In the genomic region with DNA sequence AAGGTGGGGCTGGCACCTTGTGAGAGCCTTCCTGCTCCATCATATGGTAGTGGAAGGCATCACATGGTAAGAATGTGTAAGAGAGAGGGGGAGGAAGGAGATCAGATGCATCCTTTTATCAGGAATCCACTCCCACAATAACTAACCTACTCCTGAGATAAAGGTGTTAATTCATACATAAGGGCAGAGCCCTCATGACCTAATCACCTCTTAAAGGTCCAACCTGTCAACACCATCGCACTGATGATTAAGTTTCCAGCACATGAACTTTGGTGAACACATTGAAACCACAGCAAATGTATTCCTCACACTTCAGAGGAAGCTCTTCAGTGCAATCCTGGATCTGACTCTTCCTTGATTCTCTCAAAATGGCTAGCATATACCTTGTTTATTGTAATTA, we compare ENCODE assay signal across 32 cellular contexts. TPM values are rescaled to one million over a fixed set of nuclear protein-coding genes. Genes with fewer than 3 reads are reported as not detected.
DNase-seq lines count a peak whose midpoint lies in the region; ATAC-seq, FAIRE-seq and TF ChIP-seq lines count a peak whose summit lies in the region.
"Had no signal": no experiment of that assay in that cellular context is flagged by ENCODE, and none has a peak within 500 bp of the region (broad histone marks: within the 10 kb centered on the region; RNA-seq: fewer than 3 reads in every experiment).

No MANE protein-coding gene starts in this region.

- no peak for TF ChIP-seq EP300 in K562 (IDR thresholded peaks at IDR 0.05; ENCODE audit: low read length)

- 0 out of 2 replicates have a peak, but pooled peaks cover 4% of the 10 kb centered on the region for H3K9me3 ChIP-seq in K562 (replicated peaks; ENCODE audit: control insufficient read depth, insufficient read depth, low read depth, low read length)
- H3K9me3 ChIP-seq in osteoblast (ENCODE audit: low read depth, low read length) = no peaks in the 10 kb centered on the region
- H3K9me3 ChIP-seq: BE2C had no signal

- no peak for FAIRE-seq in K562 (lab: Jason Lieb, UNC)
- FAIRE-seq: A204.1, GM12878, GM12892, GM18507, GM19239 had no signal

- intact Hi-C loops in K562 (cut with micrococcal nuclease) = no loop called here

- TF ChIP-seq CTCF in K562 (IDR thresholded peaks at IDR 0.05 in 2 of 3, conservative IDR thresholded peaks at IDR 0.05 in 1 of 3; ENCODE audit: insufficient read depth in 2 of 3, low read depth in 1 of 3, low read length in 3 of 3) (no peak), osteoblast (IDR thresholded peaks at IDR 0.05; ENCODE audit: extremely low read depth, low read depth, low read length) (no peak)

- H3K9me3 Mint-ChIP-seq in T-cell = peaks cover 7 to 14% (median 7%) of the 10 kb centered on the region in 3 donors

- 0% methylated on average over 1 of the region's 1 CpG for WGBS in K562 (ENCODE audit: insufficient coverage, low coverage, missing lambda C conversion rate)

- H3K4me3 ChIP-seq in K562 (no peak overlapping the region), osteoblast (ENCODE audit: insufficient read depth, low read length) (no peak overlapping the region)
- H3K4me3 ChIP-seq: BLaER1, GM12878 had no signal

- no peak overlapping the region for H3K27ac ChIP-seq in K562 (ENCODE audit: extremely low read depth, low read depth, low read length)
- H3K27ac ChIP-seq in osteoblast (ENCODE audit: low read depth, low read length) = no peak overlapping the region
- H3K27ac ChIP-seq: BLaER1 had no signal

- H3K4me3 Mint-ChIP-seq in T-cell = no peak overlapping the region
- H3K4me3 Mint-ChIP-seq: CD14-positive monocyte; CD4-positive, alpha-beta memory T cell; CD4-positive, CD25-positive, alpha-beta regulatory T cell; CD8-positive, alpha-beta memory T cell had no signal

- H3K9ac ChIP-seq in K562 (ENCODE audit: insufficient read depth in 1 of 2, low read depth in 2 of 2, low read length in 2 of 2) = no peak overlapping the region
- H3K9ac ChIP-seq: BLaER1 had no signal

- H2AFZ ChIP-seq in K562 (ENCODE audit: low read depth, low read length) = no peak overlapping the region
- H2AFZ ChIP-seq in osteoblast (ENCODE audit: low read length) = no peak overlapping the region

- BruUV-seq in K562 (replicated peaks; lab: Mats Ljungman, UMichigan) = no TSS peak

- no peaks in the 10 kb centered on the region for H3K79me2 ChIP-seq in K562 (ENCODE audit: control insufficient read depth, insufficient read depth, low read length)
- no peaks in the 10 kb centered on the region for H3K79me2 ChIP-seq in osteoblast (ENCODE audit: insufficient read depth, low read length)

- H3K9me1 ChIP-seq in K562 (ENCODE audit: control insufficient read depth, insufficient read depth, low read length) = no peaks in the 10 kb centered on the region

- no peaks in the 10 kb centered on the region for H3K36me3 Mint-ChIP-seq in T-cell
- H3K36me3 Mint-ChIP-seq: CD14-positive monocyte; CD4-positive, CD25-positive, alpha-beta regulatory T cell; CD8-positive, alpha-beta memory T cell had no signal

- no peaks in the 10 kb centered on the region for H3K4me1 Mint-ChIP-seq in T-cell
- H3K4me1 Mint-ChIP-seq: CD14-positive monocyte; CD4-positive, alpha-beta memory T cell; CD4-positive, CD25-positive, alpha-beta regulatory T cell; CD8-positive, alpha-beta memory T cell had no signal

- no peaks in the 10 kb centered on the region for H3K36me3 ChIP-seq in K562 (ENCODE audit: control insufficient read depth, insufficient read depth, low read length)
- H3K36me3 ChIP-seq in osteoblast (ENCODE audit: insufficient read depth, low read length) = no peaks in the 10 kb centered on the region
- H3K36me3 ChIP-seq: BE2C, BLaER1 had no signal

- no peak overlapping the region for H3K27ac Mint-ChIP-seq in T-cell
- H3K27ac Mint-ChIP-seq: CD14-positive monocyte; CD4-positive, alpha-beta memory T cell; CD4-positive, CD25-positive, alpha-beta regulatory T cell; CD8-positive, alpha-beta memory T cell had no signal

- no peak for TF ChIP-seq RAD21 in K562 (CRISPR knock-in tag; conservative IDR thresholded peaks at IDR 0.05 in 1 of 2, IDR thresholded peaks at IDR 0.05 in 1 of 2)

- peak; percentile 12 for DNase-seq in LHCN-M2 (ENCODE audit: low read depth)
- peak; percentile 21 for DNase-seq in amniotic epithelial cell (ENCODE audit: low read depth)
- DNase-seq in K562 (ENCODE audit: extremely low read depth in 1 of 4, low spot score in 3 of 4) = no peak
- DNase-seq in osteoblast (ENCODE audit: insufficient read length, low spot score, missing footprints) = peak; percentile 25
- no peak for DNase-seq in activated naive CD4-positive, alpha-beta T cell treated with Interleukin-2 at 50 U/mL for 16 hours
- no peak for DNase-seq in T-cell
- DNase-seq in Kasumi-1 (lab: John Stamatoyannopoulos, UW) = no peak
- DNase-seq: 8988T; BE2C; C1 segment of cervical spinal cord; CD4-positive, alpha-beta memory T cell; CD4-positive, CD25-positive, alpha-beta regulatory T cell; CD8-positive, alpha-beta memory T cell; COR-L47; DMS 273 treated with DMSO at 0.1 percent for 48 hours; DMS153; DMS53; DMS79; DND-41; EL; GDM1 had no signal

- H3K4me1 ChIP-seq in K562 (replicated peaks in 1 of 2; ENCODE audit: control insufficient read depth in 2 of 2, insufficient read depth in 2 of 2, low read length in 2 of 2) (no peaks in the 10 kb centered on the region), osteoblast (ENCODE audit: insufficient read depth, low read length) (no peaks in the 10 kb centered on the region)
- H3K4me1 ChIP-seq: BE2C, BLaER1 had no signal

- H3K27me3 ChIP-seq in K562 (ENCODE audit: control insufficient read depth in 2 of 2, insufficient read depth in 2 of 2, low read length in 2 of 2) (no peaks in the 10 kb centered on the region), osteoblast (ENCODE audit: insufficient read depth, low read length) (no peaks in the 10 kb centered on the region)
- H3K27me3 ChIP-seq: BE2C, BLaER1 had no signal

- peaks cover 3% of the 10 kb centered on the region in 2 donors for H3K27me3 Mint-ChIP-seq in T-cell
- H3K27me3 Mint-ChIP-seq: CD4-positive, alpha-beta memory T cell; CD4-positive, CD25-positive, alpha-beta regulatory T cell had no signal

- H4K20me1 ChIP-seq in K562 (replicated peaks; ENCODE audit: control insufficient read depth, insufficient read depth, low read length) = no peaks in the 10 kb centered on the region
- H4K20me1 ChIP-seq in osteoblast (ENCODE audit: insufficient read depth, low read length) = no peaks in the 10 kb centered on the region
- H4K20me1 ChIP-seq: BLaER1 had no signal

- in situ Hi-C loops in K562 (cut with MboI) = no loop called here

- CTCF ChIA-PET in K562 (lab: Yijun Ruan, JAX; ENCODE audit: low intra/inter-chr PET ratio) = no interaction called here
- CTCF ChIA-PET in T-cell (lab: Charles Lee) = no interaction called here

- H3K4me2 ChIP-seq in K562 (ENCODE audit: insufficient read depth, low read length) = no peak overlapping the region
- H3K4me2 ChIP-seq in osteoblast (ENCODE audit: insufficient read depth, low read length) = no peak overlapping the region
- H3K4me2 ChIP-seq: BLaER1 had no signal

- ATAC-seq in K562 (no peak), T-cell (replicated peaks in 1 of 4) (no peak), HG03469 (IDR thresholded peaks at IDR 0.05; ENCODE audit: unreplicated experiment) (no peak)
- ATAC-seq: GM12878 had no signal

- no peak for TF ChIP-seq POLR2A in K562 (conservative IDR thresholded peaks at IDR 0.05)

- POLR2A ChIA-PET in K562 (lab: Yijun Ruan, JAX) (no interaction called here), T-cell (lab: Charles Lee) (no interaction called here)

TF ChIP-seq in K562, 482 proteins besides CTCF, POLR2A, EP300 and RAD21 (continues in another document):
- TF ChIP-seq PBX2 (CRISPR knock-in tag; IDR thresholded peaks at IDR 0.05; ENCODE audit: low read depth) = no peak
- TF ChIP-seq PBX2 (tag; conservative IDR thresholded peaks at IDR 0.05; ENCODE audit: low read depth) = peak; percentile 28; the same call in 1 of the 2 replicates
- TF ChIP-seq MEIS2 (IDR thresholded peaks at IDR 0.05; ENCODE audit: partially characterized antibody) = peak; percentile 58

RNA-seq across cellular contexts. Expression of gene PLSCR2, which starts 55.4 kb away (rescaled TPM):
- total RNA-seq in LHCN-M2 (2014; rRNA removed) = not detected in 2 replicates
- polyA plus RNA-seq in LHCN-M2 (2012) = not detected
- not detected in 2 replicates for total RNA-seq in K562 (2011; cell fraction: chromatin; rRNA removed; ENCODE audit: low replicate concordance)
- total RNA-seq in K562 (2011; cell fraction: nucleolus; rRNA removed) = 1.2 TPM in 1 of 2 replicates, not detected in the other
- total RNA-seq in K562 (2011; cell fraction: nucleoplasm; rRNA removed) = not detected in 2 replicates
- total RNA-seq in K562 (2014; rRNA removed) = not detected in 2 replicates
- 0.25 and 0.26 TPM in 2 replicates for total RNA-seq in K562 (2014; rRNA removed; fragmentation: Illumina TruSeq; extraction: Trizol)
- total RNA-seq in K562 (2015; rRNA removed; fragmentation: Illumina TruSeq; extraction: Trizol) = 0.25 and 0.30 TPM in 2 replicates
- 0.18 and 0.40 TPM in 2 replicates for total RNA-seq in K562 (2021)
- polyA plus RNA-seq in K562 (2011; rRNA removed) = not detected in 2 replicates
- 0.06 TPM in 1 of 2 replicates, not detected in the other for polyA plus RNA-seq in K562 (2011; cell fraction: cytosol; rRNA removed)
- 0.31 TPM in 1 of 2 replicates, not detected in the other for polyA plus RNA-seq in K562 (2011; cell fraction: nucleus; rRNA removed)
- polyA plus RNA-seq in K562 (2012) = 0.22 TPM in 1 of 2 replicates, not detected in the other
- polyA plus RNA-seq in K562 (2014; fragmentation: Illumina TruSeq; extraction: Trizol) = not detected in 2 replicates
- polyA plus RNA-seq in K562 (2014; fragmentation: Nextera tagmentation; extraction: Ambion mirVana) = under 1 TPM; 0.07 to 0.49 TPM
- not detected in 2 replicates for polyA plus RNA-seq in K562 (2014; rRNA removed)
- not detected in 2 replicates for polyA minus RNA-seq in K562 (2011; rRNA and poly(A)+ RNA removed)
- not detected in 2 replicates for polyA minus RNA-seq in K562 (2011; cell fraction: cytosol; rRNA and poly(A)+ RNA removed)
- not detected in 2 replicates for polyA minus RNA-seq in K562 (2011; cell fraction: nucleus; rRNA and poly(A)+ RNA removed)
- total RNA-seq in osteoblast = not detected in 2 replicates
- total RNA-seq in T-cell = 1 to 10 TPM in 1 of 5 donors, under 1 TPM in 1, not detected in 3; 0.63 to 1.2 TPM
- total RNA-seq: CD4-positive, CD25-positive, alpha-beta regulatory T cell; CD8-positive, alpha-beta memory T cell; Daoy; G401; GM12878 had no signal
- polyA plus RNA-seq: AG04450; CD14-positive monocyte; CD8-positive, alpha-beta memory T cell; GM12878 had no signal

Comparison
In these comparisons a context has a peak if more than half of its experiments do, and no peak if none do; other contexts are left out.
1. DNase-seq: peak in LHCN-M2 (single experiment), amniotic epithelial cell (single experiment) and osteoblast (single experiment); none in K562 (0 of 4), activated naive CD4-positive, alpha-beta T cell treated with Interleukin-2 at 50 U/mL for 16 hours (single experiment), T-cell (0 of 34) and Kasumi-1 (0 of 2).